In genomic region chr4:185597532-185598188, GRCh38 we compare ENCODE assay signal across 8 cellular contexts.
DNase-seq lines count a peak whose midpoint lies in the region; ATAC-seq and TF ChIP-seq lines count a peak whose summit lies in the region.

No MANE protein-coding gene starts in this region.

- H3K4me3 ChIP-seq in AG10803 (ENCODE audit: low read length) (no peak overlapping the region), OCI-LY3 (ENCODE audit: low read length) (peak overlapping the region; percentile 21)

- peak overlapping the region; percentile 44 for H3K4me2 ChIP-seq in OCI-LY3 (ENCODE audit: low read length)

- peaks cover 1% of the 10 kb centered on the region for H3K4me1 Mint-ChIP-seq in activated T-cell treated with anti-CD3 and anti-CD28 coated beads, Interleukin-2, amount 50 U/mL, for 24 hours (ENCODE audit: low read depth)
- peaks cover 31% of the 10 kb centered on the region for H3K4me1 Mint-ChIP-seq in nephron

- no peak overlapping the region for H2AFZ ChIP-seq in OCI-LY3 (ENCODE audit: low read depth, low read length)

- no peaks in the 10 kb centered on the region for H3K36me3 Mint-ChIP-seq in activated T-cell treated with anti-CD3 and anti-CD28 coated beads, Interleukin-2, amount 50 U/mL, for 24 hours (ENCODE audit: low read depth)
- no peaks in the 10 kb centered on the region for H3K36me3 Mint-ChIP-seq in nephron (ENCODE audit: low read depth)

- DNase-seq in AG10803 (ENCODE audit: low read depth), result peak; percentile 73
- DNase-seq in HK-2 (ENCODE audit: unreplicated experiment), result peak; percentile 74
- DNase-seq in activated T-cell treated with anti-CD3 and anti-CD28 coated beads, Interleukin-2, amount 50 U/mL, for 24 hours, result peak; percentile 72
- DNase-seq in fibroblast of gingiva (ENCODE audit: low read depth), result peak; percentile 66
- peak; percentile 73 for DNase-seq in stimulated activated naive CD8-positive, alpha-beta T cell treated with anti-CD3 and anti-CD28 coated beads, Interleukin-15, Interleukin-2, amounts not matched to agents 100 U/mL and 50 U/mL, for 24 hours

- H3K79me2 ChIP-seq in OCI-LY3 (ENCODE audit: low read length), result no peaks in the 10 kb centered on the region

- no peaks in the 10 kb centered on the region for H3K27me3 ChIP-seq in OCI-LY3 (ENCODE audit: low read depth, low read length)

- no peaks in the 10 kb centered on the region for H3K36me3 ChIP-seq in OCI-LY3 (replicated peaks; ENCODE audit: low read depth, low read length)

- H3K9me3 ChIP-seq in OCI-LY3 (ENCODE audit: insufficient read depth, low read length), result no peaks in the 10 kb centered on the region

- ATAC-seq in GM19043 (IDR thresholded peaks at IDR 0.05; ENCODE audit: low read depth, unreplicated experiment), result peak; percentile 83
- ATAC-seq in stimulated activated naive CD8-positive, alpha-beta T cell treated with anti-CD3 and anti-CD28 coated beads, Interleukin-15, Interleukin-2, amounts not matched to agents 100 U/mL and 50 U/mL, for 24 hours, result peak; percentile 52

- no peaks in the 10 kb centered on the region for H3K4me1 ChIP-seq in OCI-LY3 (ENCODE audit: low read length)

- no peak overlapping the region for H3K9ac ChIP-seq in OCI-LY3 (ENCODE audit: low read length)

- H3K9me3 Mint-ChIP-seq in activated T-cell treated with anti-CD3 and anti-CD28 coated beads, Interleukin-2, amount 50 U/mL, for 24 hours, result no peaks in the 10 kb centered on the region
- H3K9me3 Mint-ChIP-seq in nephron, result no peaks in the 10 kb centered on the region

- H3K27ac ChIP-seq in OCI-LY3 (ENCODE audit: low read length), result no peak overlapping the region

- H3K27ac Mint-ChIP-seq in activated T-cell treated with anti-CD3 and anti-CD28 coated beads, Interleukin-2, amount 50 U/mL, for 24 hours, result no peak overlapping the region
- H3K27ac Mint-ChIP-seq in nephron, result peak overlapping the region in 1 of 3 experiments; percentile 15

- no peak overlapping the region for H3K4me3 Mint-ChIP-seq in activated T-cell treated with anti-CD3 and anti-CD28 coated beads, Interleukin-2, amount 50 U/mL, for 24 hours
- H3K4me3 Mint-ChIP-seq in nephron, result no peak overlapping the region

- peaks cover 39% of the 10 kb centered on the region for H3K27me3 Mint-ChIP-seq in activated T-cell treated with anti-CD3 and anti-CD28 coated beads, Interleukin-2, amount 50 U/mL, for 24 hours
- H3K27me3 Mint-ChIP-seq in nephron (ENCODE audit: low read depth), result peaks cover 17% of the 10 kb centered on the region

- no peaks in the 10 kb centered on the region for H4K20me1 ChIP-seq in OCI-LY3 (ENCODE audit: insufficient read depth, low read length)

- TF ChIP-seq CTCF in AG10803 (conservative IDR thresholded peaks at IDR 0.05; ENCODE audit: low read length) (peak; percentile 100), OCI-LY3 (IDR thresholded peaks at IDR 0.05; ENCODE audit: low read depth, low read length) (peak; percentile 59), nephron (IDR thresholded peaks at IDR 0.05; ENCODE audit: unreplicated experiment in 3 of 3) (peak; percentile 96 to 99 (median 98))
